Comparison of ENCODE assay signal across 1 cellular context in genomic region chr19:28542394-28543243, GRCh38.
TF ChIP-seq lines count a peak whose summit lies in the region.

No MANE protein-coding gene starts in this region.

TF ChIP-seq in GM12878, 131 proteins besides CTCF, POLR2A, EP300 and RAD21 (continued from another document):
- TF ChIP-seq HDGF (IDR thresholded peaks at IDR 0.05) (no peak), TARDBP (IDR thresholded peaks at IDR 0.05; ENCODE audit: borderline replicate concordance) (no peak)
